In the genomic region with DNA sequence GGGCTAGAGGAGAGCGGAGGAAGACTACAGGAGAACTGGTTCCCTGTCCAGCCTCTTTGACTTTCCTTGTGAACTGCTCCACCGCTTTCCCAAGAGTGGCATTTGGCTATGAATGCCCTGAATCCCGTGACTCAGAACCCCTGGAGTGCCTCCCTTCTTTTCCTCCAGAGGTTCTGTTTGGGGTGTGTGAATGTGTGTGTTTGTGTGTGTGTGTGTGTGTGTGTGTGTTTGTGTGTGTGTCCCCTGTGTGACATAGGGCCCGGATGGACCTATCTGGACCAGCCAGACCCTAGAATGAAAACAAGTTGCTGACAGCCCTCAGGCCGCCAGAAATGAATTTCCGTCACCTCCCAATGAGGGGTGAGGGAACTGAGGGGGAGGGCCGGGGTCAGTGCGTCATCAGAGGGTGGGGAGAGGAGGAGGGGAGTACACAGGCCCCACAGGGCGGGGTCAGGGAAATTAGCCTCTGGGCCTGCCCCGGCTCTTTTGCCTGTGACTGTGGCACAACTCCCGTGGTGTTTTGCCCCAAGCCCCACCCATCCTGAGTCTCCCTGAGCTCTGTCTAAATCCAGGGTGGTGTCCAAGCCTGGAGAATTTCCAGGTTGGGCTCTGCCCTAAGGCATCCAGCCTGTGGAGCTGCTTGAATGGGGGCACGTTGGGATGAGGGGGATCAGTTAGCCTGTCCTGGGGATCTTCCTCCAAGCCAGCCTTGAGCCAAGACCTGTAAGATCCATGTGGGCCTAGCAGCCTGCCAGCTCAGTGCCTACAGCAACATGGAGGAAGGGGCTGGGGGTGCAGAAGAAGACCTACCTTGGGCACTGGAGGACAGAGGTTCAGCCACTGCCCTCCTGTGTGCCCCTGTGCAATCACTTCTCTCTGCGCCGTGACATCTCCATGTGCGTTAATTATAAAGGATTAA, we compare ENCODE assay signal across 8 cellular contexts. TPM values are rescaled to one million over a fixed set of nuclear protein-coding genes. Genes with fewer than 3 reads are reported as not detected.
DNase-seq lines count a peak whose midpoint lies in the region; ATAC-seq, FAIRE-seq and TF ChIP-seq lines count a peak whose summit lies in the region.

No MANE protein-coding gene starts in this region.

- FAIRE-seq in K562 (lab: Jason Lieb, UNC) = peak; percentile 97

- H4K20me1 ChIP-seq in BLaER1 (no peaks in the 10 kb centered on the region), K562 (replicated peaks; ENCODE audit: control insufficient read depth, insufficient read depth, low read length) (no peaks in the 10 kb centered on the region)

- H3K4me2 ChIP-seq in BLaER1 = peak overlapping the region; percentile 25; the same call in 1 of the 2 replicates
- peak overlapping the region; percentile 71 for H3K4me2 ChIP-seq in K562 (ENCODE audit: insufficient read depth, low read length)

- in situ Hi-C loops in K562 (cut with MboI) (no loop called here), gastrocnemius medialis (cut with MboI; ENCODE audit: low sequenced_read_pairs in 4 of 4) (no loop called here)

- DNase-seq in NCI-H345 treated with DMSO at 0.1 percent for 48 hours (lab: John Stamatoyannopoulos, UW; ENCODE audit: unreplicated experiment) (peak; percentile 51), K562 (ENCODE audit: extremely low read depth in 1 of 4, low spot score in 3 of 4) (peak; percentile 98 to 99 (median 99)), gastrocnemius medialis (peak; percentile 80 to 88), middle frontal gyrus (ENCODE audit: extremely low spot score, low spot score) (no peak)

- TF ChIP-seq EP300 in K562 (IDR thresholded peaks at IDR 0.05; ENCODE audit: low read length) = peak; percentile 63

- H3K27ac ChIP-seq in BLaER1 (no peak overlapping the region), K562 (ENCODE audit: extremely low read depth, low read depth, low read length) (peak overlapping the region; percentile 75), gastrocnemius medialis (peak overlapping the region; percentile 79 to 84 (median 82))

- ATAC-seq in GM19324 (IDR thresholded peaks at IDR 0.05; ENCODE audit: low FRiP score, unreplicated experiment) (peak; percentile 41), K562 (peak; percentile 98), gastrocnemius medialis (peak; percentile 68 to 74), GM18498 (IDR thresholded peaks at IDR 0.05; ENCODE audit: unreplicated experiment) (no peak)

- H3K4me3 ChIP-seq in BLaER1 (no peak overlapping the region), K562 (no peak overlapping the region), iPS-15b (ENCODE audit: low read depth, low read length) (peak overlapping the region; percentile 33), gastrocnemius medialis (no peak overlapping the region)

- peak overlapping the region; percentile 98 for H2AFZ ChIP-seq in K562 (ENCODE audit: low read depth, low read length)

- WGBS in K562 (ENCODE audit: insufficient coverage, low coverage, missing lambda C conversion rate) = 26% methylated on average over 14 of the region's 15 CpGs

- CTCF ChIA-PET in K562 (lab: Yijun Ruan, JAX; ENCODE audit: low intra/inter-chr PET ratio) = interaction anchor here (0.5 to 0.8 kb wide), 3 partner anchors 55 to 76 kb away, joined by 3 read pairs; no protein-coding TSS in a partner anchor

- POLR2A ChIA-PET in K562 (lab: Yijun Ruan, JAX) = interaction anchor here (0.6 to 1.4 kb wide), 6 partner anchors 16 to 81 kb away, joined by 3 to 5 read pairs (median 3); no protein-coding TSS in a partner anchor

- intact Hi-C loops in K562 (cut with micrococcal nuclease) = no loop called here
- intact Hi-C loops in gastrocnemius medialis (cut with DNase I; ENCODE audit: low total_unique reads) = loop anchor here (2.0 to 5.0 kb wide), 2 partner anchors 36 to 55 kb away; no protein-coding TSS in a partner anchor

- no peaks in the 10 kb centered on the region for H3K9me3 ChIP-seq in BLaER1
- no peaks in the 10 kb centered on the region for H3K9me3 ChIP-seq in K562 (replicated peaks; ENCODE audit: control insufficient read depth, insufficient read depth, low read depth, low read length)
- no peaks in the 10 kb centered on the region for H3K9me3 ChIP-seq in iPS-15b (ENCODE audit: control insufficient read depth, insufficient read depth, low read length)
- H3K9me3 ChIP-seq in gastrocnemius medialis = no peaks in the 10 kb centered on the region

- H3K9me1 ChIP-seq in K562 (ENCODE audit: control insufficient read depth, insufficient read depth, low read length) = no peaks in the 10 kb centered on the region

- no peak; a peak in 1 of 4 replicates for TF ChIP-seq RAD21 in K562 (CRISPR knock-in tag; conservative IDR thresholded peaks at IDR 0.05 in 1 of 2, IDR thresholded peaks at IDR 0.05 in 1 of 2)

- TF ChIP-seq CTCF in K562 (IDR thresholded peaks at IDR 0.05 in 2 of 3, conservative IDR thresholded peaks at IDR 0.05 in 1 of 3; ENCODE audit: insufficient read depth in 2 of 3, low read depth in 1 of 3, low read length in 3 of 3) (no peak), gastrocnemius medialis (IDR thresholded peaks at IDR 0.05 in 4 of 5, conservative IDR thresholded peaks at IDR 0.05 in 1 of 5) (no peak)

- TF ChIP-seq POLR2A in K562 (conservative IDR thresholded peaks at IDR 0.05) (peak; percentile 90), gastrocnemius medialis (IDR thresholded peaks at IDR 0.05) (peak; percentile 46 to 67)

- H3K27me3 ChIP-seq in BLaER1 (no peaks in the 10 kb centered on the region), K562 (ENCODE audit: control insufficient read depth in 2 of 2, insufficient read depth in 2 of 2, low read length in 2 of 2) (no peaks in the 10 kb centered on the region), iPS-15b (ENCODE audit: control insufficient read depth, insufficient read depth, low read length) (no peaks in the 10 kb centered on the region), gastrocnemius medialis (no peaks in the 10 kb centered on the region)

- H3K36me3 ChIP-seq in BLaER1 (no peaks in the 10 kb centered on the region), K562 (ENCODE audit: control insufficient read depth, insufficient read depth, low read length) (no peaks in the 10 kb centered on the region), iPS-15b (ENCODE audit: control insufficient read depth, insufficient read depth, low read length) (no peaks in the 10 kb centered on the region), gastrocnemius medialis (no peaks in the 10 kb centered on the region)

- peaks cover 35% of the 10 kb centered on the region for H3K4me1 ChIP-seq in BLaER1
- H3K4me1 ChIP-seq in K562 (replicated peaks in 1 of 2; ENCODE audit: control insufficient read depth in 2 of 2, insufficient read depth in 2 of 2, low read length in 2 of 2) = peaks cover 17 to 61% of the 10 kb centered on the region in 2 experiments
- peaks cover 39% of the 10 kb centered on the region for H3K4me1 ChIP-seq in iPS-15b (ENCODE audit: control insufficient read depth, insufficient read depth, low read length)
- H3K4me1 ChIP-seq in gastrocnemius medialis = peaks cover 37 to 55% of the 10 kb centered on the region in 2 donors

- TSS peak; percentile 77 for BruUV-seq in K562 (replicated peaks; lab: Mats Ljungman, UMichigan)

- no peaks in the 10 kb centered on the region for H3K79me2 ChIP-seq in K562 (ENCODE audit: control insufficient read depth, insufficient read depth, low read length)

- no peak overlapping the region for H3K9ac ChIP-seq in BLaER1
- H3K9ac ChIP-seq in K562 (ENCODE audit: insufficient read depth in 1 of 2, low read depth in 2 of 2, low read length in 2 of 2) = peak overlapping the region; percentile 69 to 88
- H3K9ac ChIP-seq in iPS-15b (ENCODE audit: low read depth, low read length) = peak overlapping the region; percentile 47

RNA-seq across cellular contexts. Expression of a gene that starts 15.2 kb away (rescaled TPM):
- 30.9 and 95.8 TPM in 2 replicates for total RNA-seq in K562 (2011; cell fraction: chromatin; rRNA removed; ENCODE audit: low replicate concordance)
- 81.3 and 96.7 TPM in 2 replicates for total RNA-seq in K562 (2011; cell fraction: nucleolus; rRNA removed)
- 48.8 and 57.7 TPM in 2 replicates for total RNA-seq in K562 (2011; cell fraction: nucleoplasm; rRNA removed)
- total RNA-seq in K562 (2014; rRNA removed) (130 and 161 TPM in 2 replicates), K562 (2014; rRNA removed; fragmentation: Illumina TruSeq; extraction: Trizol) (63.9 and 87.5 TPM in 2 replicates), K562 (2015; rRNA removed; fragmentation: Illumina TruSeq; extraction: Trizol) (115 and 119 TPM in 2 replicates), K562 (2021) (102 and 104 TPM in 2 replicates), gastrocnemius medialis (100 to 1,000 TPM; 161 to 171 (median 168) TPM)
- polyA plus RNA-seq in K562 (2011; rRNA removed) (104 and 112 TPM in 2 replicates), K562 (2014; fragmentation: Illumina TruSeq; extraction: Trizol) (159 and 185 TPM in 2 replicates), K562 (2014; fragmentation: Nextera tagmentation; extraction: Ambion mirVana) (100 to 1,000 TPM; 204 to 243 TPM), K562 (2014; rRNA removed) (125 and 133 TPM in 2 replicates)
- polyA plus RNA-seq in K562 (2011; cell fraction: cytosol; rRNA removed) = 155 and 252 TPM in 2 replicates
- 54.3 and 56.2 TPM in 2 replicates for polyA plus RNA-seq in K562 (2011; cell fraction: nucleus; rRNA removed)
- 113 and 127 TPM in 2 replicates for polyA plus RNA-seq in K562 (2012)
- polyA minus RNA-seq in K562 (2011; rRNA and poly(A)+ RNA removed) = 78.1 and 100 TPM in 2 replicates
- 41.0 and 52.2 TPM in 2 replicates for polyA minus RNA-seq in K562 (2011; cell fraction: cytosol; rRNA and poly(A)+ RNA removed)
- polyA minus RNA-seq in K562 (2011; cell fraction: nucleus; rRNA and poly(A)+ RNA removed) = 41.9 and 47.8 TPM in 2 replicates

RNA-seq across cellular contexts. Expression of a gene that starts 57.9 kb away (rescaled TPM):
- total RNA-seq in K562 (2011; cell fraction: chromatin; rRNA removed; ENCODE audit: low replicate concordance) = 0.32 TPM in 1 of 2 replicates, not detected in the other
- total RNA-seq in K562 (2011; cell fraction: nucleolus; rRNA removed) = 0.17 TPM in 1 of 2 replicates, not detected in the other
- total RNA-seq in K562 (2011; cell fraction: nucleoplasm; rRNA removed) = 0.22 and 0.38 TPM in 2 replicates
- 0.05 TPM in 1 of 2 replicates, not detected in the other for total RNA-seq in K562 (2014; rRNA removed)
- not detected in 2 replicates for total RNA-seq in K562 (2014; rRNA removed; fragmentation: Illumina TruSeq; extraction: Trizol)
- not detected in 2 replicates for total RNA-seq in K562 (2015; rRNA removed; fragmentation: Illumina TruSeq; extraction: Trizol)
- not detected in 2 replicates for total RNA-seq in K562 (2021)
- polyA plus RNA-seq in K562 (2011; rRNA removed) = 0.04 TPM in 1 of 2 replicates, not detected in the other
- polyA plus RNA-seq in K562 (2011; cell fraction: cytosol; rRNA removed) = not detected in 2 replicates
- polyA plus RNA-seq in K562 (2011; cell fraction: nucleus; rRNA removed) = 0.04 TPM in 1 of 2 replicates, not detected in the other
- 0.40 and 0.49 TPM in 2 replicates for polyA plus RNA-seq in K562 (2012)
- polyA plus RNA-seq in K562 (2014; fragmentation: Illumina TruSeq; extraction: Trizol) = not detected in 2 replicates
- under 1 TPM; 0.39 to 0.60 TPM for polyA plus RNA-seq in K562 (2014; fragmentation: Nextera tagmentation; extraction: Ambion mirVana)
- not detected in 2 replicates for polyA plus RNA-seq in K562 (2014; rRNA removed)
- 0.11 and 0.15 TPM in 2 replicates for polyA minus RNA-seq in K562 (2011; rRNA and poly(A)+ RNA removed)
- not detected in 2 replicates for polyA minus RNA-seq in K562 (2011; cell fraction: cytosol; rRNA and poly(A)+ RNA removed)
- 0.22 TPM in 1 of 2 replicates, not detected in the other for polyA minus RNA-seq in K562 (2011; cell fraction: nucleus; rRNA and poly(A)+ RNA removed)
- under 1 TPM in 1 of 4 donors, not detected in 3; 0.09 TPM for total RNA-seq in gastrocnemius medialis
